ENCODE assay signal across 20 cellular contexts in genomic region chr2:179764710-179765109, GRCh38.
A peak's percentile ranks its signal among the peaks of the same experiment; 100 is the strongest.
DNase-seq lines count a peak whose midpoint lies in the region; ATAC-seq and FAIRE-seq lines count a peak whose summit lies in the region.
"Had no signal": no experiment of that assay in that cellular context is flagged by ENCODE, and none has a peak within 500 bp of the region (broad histone marks: within the 10 kb centered on the region; RNA-seq: fewer than 3 reads in every experiment).

No MANE protein-coding gene starts in this region.

- no peaks in the 10 kb centered on the region for H3F3A ChIP-seq in GM23248 (ENCODE audit: insufficient read depth)

- in situ Hi-C loops in GM23248 (cut with MboI) = no loop called here

- no peak overlapping the region for H3K4me2 ChIP-seq in GM23248 (ENCODE audit: unreplicated experiment)
- H3K4me2 ChIP-seq: A549, KMS-11 had no signal

- WGBS in GM23248 (ENCODE audit: low coverage in 1 of 2, low lambda C conversion rate in 2 of 2, missing lambda C conversion rate in 2 of 2), 2 experiments = 65% methylated on average over 1 of the region's 1 CpG

- no peak overlapping the region for H3K27ac ChIP-seq in GM23248
- H3K27ac ChIP-seq: A549, KMS-11, SK-N-MC, upper lobe of left lung had no signal

- no peak overlapping the region for H3K4me3 ChIP-seq in GM23248
- H3K4me3 ChIP-seq: A549, SK-N-MC, upper lobe of left lung had no signal

- FAIRE-seq in urothelium cell line (lab: Jason Lieb, UNC) = no peak
- FAIRE-seq: A549, H1, islet of Langerhans, TTC549 had no signal

- H3K27me3 ChIP-seq in GM23248 (replicated peaks; ENCODE audit: insufficient read depth) = no peaks in the 10 kb centered on the region; the same call in none of the 2 replicates
- H3K27me3 ChIP-seq: upper lobe of left lung had no signal

- H3K9me3 ChIP-seq in GM23248 (ENCODE audit: low read depth) = no peaks in the 10 kb centered on the region
- H3K9me3 ChIP-seq: A549, upper lobe of left lung had no signal

- H2AFZ ChIP-seq in GM23248 = no peak overlapping the region

- DNase-seq in urothelium cell line (ENCODE audit: low spot score) (no peak), cortex of kidney (lab: John Stamatoyannopoulos, UW) (no peak), posterior cingulate gyrus (no peak), GM23248 (no peak)
- DNase-seq: activated CD4-positive, alpha-beta memory T cell treated with anti-CD3 and anti-CD28 coated beads, Interleukin-2, amount 10 ng/mL, durations not matched to agents 7 days and 5 days; amygdala; CD4-positive, CD25-positive, alpha-beta regulatory T cell; NCI-H1436; upper lobe of left lung had no signal

- H3K79me2 ChIP-seq in GM23248 (ENCODE audit: insufficient read depth) = no peaks in the 10 kb centered on the region

- intact Hi-C loops in posterior cingulate gyrus (cut with DNase I) = no loop called here

- no peaks in the 10 kb centered on the region for H3K4me1 ChIP-seq in GM23248 (ENCODE audit: insufficient read depth)
- H3K4me1 ChIP-seq: A549, upper lobe of left lung had no signal

- H3K9ac ChIP-seq in GM23248 = no peak overlapping the region
- H3K9ac ChIP-seq: KMS-11 had no signal

- no peaks in the 10 kb centered on the region for H3K36me3 ChIP-seq in GM23248 (ENCODE audit: low read depth)
- H3K36me3 ChIP-seq: upper lobe of left lung had no signal

- no peaks in the 10 kb centered on the region for H3K9me2 ChIP-seq in GM23248 (ENCODE audit: insufficient read depth)

- no peaks in the 10 kb centered on the region for H4K20me1 ChIP-seq in GM23248 (ENCODE audit: insufficient read depth)

- ATAC-seq in GM18498 (IDR thresholded peaks at IDR 0.05; ENCODE audit: unreplicated experiment) = peak; percentile 60
- peak; percentile 96 for ATAC-seq in GM19452 (IDR thresholded peaks at IDR 0.05; ENCODE audit: unreplicated experiment)
- peak; percentile 76 for ATAC-seq in HG02642 (IDR thresholded peaks at IDR 0.05; ENCODE audit: poor library complexity, unreplicated experiment)
- ATAC-seq in HG03175 (IDR thresholded peaks at IDR 0.05; ENCODE audit: unreplicated experiment) = peak; percentile 96
- ATAC-seq: A549; stimulated activated effector memory CD8-positive, alpha-beta T cell treated with anti-CD3 and anti-CD28 coated beads, Interleukin-12 subunit alpha, Interleukin-12 subunit beta, amount 100 ng/mL, for 72 hours had no signal
